21 cellular contexts compared by ENCODE assay signal in the genomic region with DNA sequence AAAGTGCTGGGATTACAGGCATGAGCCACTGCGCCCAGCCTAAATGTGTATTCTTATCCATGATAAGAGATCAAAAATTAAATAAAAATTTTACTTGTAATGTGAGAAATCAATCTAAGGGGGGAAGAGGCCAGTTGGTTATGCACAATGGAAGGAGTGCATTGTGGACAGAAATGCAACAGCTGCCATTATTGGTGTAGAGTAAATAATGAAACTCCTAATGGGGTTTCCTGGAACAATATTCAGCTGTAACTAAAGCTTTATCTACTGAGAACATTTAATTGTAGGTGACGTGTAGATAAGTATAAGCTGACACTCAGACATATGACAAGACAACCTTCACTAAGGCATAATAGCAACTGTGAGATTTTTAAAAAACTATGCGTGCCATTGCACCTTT.
A peak's percentile ranks its signal among the peaks of the same experiment; 100 is the strongest.
DNase-seq lines count a peak whose midpoint lies in the region; ATAC-seq and TF ChIP-seq lines count a peak whose summit lies in the region.
"Had no signal": no experiment of that assay in that cellular context is flagged by ENCODE, and none has a peak within 500 bp of the region (broad histone marks: within the 10 kb centered on the region; RNA-seq: fewer than 3 reads in every experiment).

No MANE protein-coding gene starts in this region.

- no peak overlapping the region for H3K4me3 ChIP-seq in mucosa of descending colon
- no peak overlapping the region for H3K4me3 ChIP-seq in upper lobe of left lung

- no peak for TF ChIP-seq EP300 in upper lobe of left lung (IDR thresholded peaks at IDR 0.05)

- no peak for TF ChIP-seq CTCF in mucosa of descending colon (IDR thresholded peaks at IDR 0.05)
- no peak for TF ChIP-seq CTCF in upper lobe of left lung (IDR thresholded peaks at IDR 0.05)

- no peak for TF ChIP-seq POLR2A in upper lobe of left lung (IDR thresholded peaks at IDR 0.05)

- DNase-seq in DMS153 (lab: John Stamatoyannopoulos, UW) (peak; percentile 89), DMS153 treated with DMSO at 0.1 percent for 48 hours (lab: John Stamatoyannopoulos, UW; ENCODE audit: unreplicated experiment) (no peak), NCI-H146 treated with DMSO at 0.1 percent for 48 hours (lab: John Stamatoyannopoulos, UW; ENCODE audit: unreplicated experiment) (peak; percentile 83), NCI-H748 treated with DMSO at 0.1 percent for 48 hours (lab: John Stamatoyannopoulos, UW) (peak; percentile 60), mucosa of descending colon (no peak), upper lobe of left lung (no peak), NCI-H128 (lab: John Stamatoyannopoulos, UW; ENCODE audit: unreplicated experiment) (no peak)
- DNase-seq: BE2C; CD4-positive, alpha-beta T cell; DMS79; HFFc6; NCI-H1694; NCI-H2171 treated with DMSO at 0.1 percent for 48 hours; NCI-H524; OCI-M1; SHP77 treated with DMSO at 0.1 percent for 48 hours; T-helper 1 cell had no signal

- intact Hi-C loops in mucosa of descending colon (cut with DNase I, micrococcal nuclease): no loop called here

- 86 to 94% methylated on average over 3 of the region's 3 CpGs for WGBS in upper lobe of left lung, 2 donors

- no peaks in the 10 kb centered on the region for H3K9me3 ChIP-seq in mucosa of descending colon
- no peaks in the 10 kb centered on the region for H3K9me3 ChIP-seq in upper lobe of left lung
- H3K9me3 ChIP-seq: BE2C had no signal

- H3K4me1 ChIP-seq in mucosa of descending colon (ENCODE audit: low read depth) (peaks cover 3% of the 10 kb centered on the region), upper lobe of left lung (no peaks in the 10 kb centered on the region)
- H3K4me1 ChIP-seq: BE2C had no signal

- H3K36me3 ChIP-seq in mucosa of descending colon (ENCODE audit: low read depth) (no peaks in the 10 kb centered on the region), upper lobe of left lung (peaks cover 0 to 3% (median 0%) of the 10 kb centered on the region in 4 donors)
- H3K36me3 ChIP-seq: BE2C had no signal

- ATAC-seq in mucosa of descending colon (peak; percentile 51), upper lobe of left lung (ENCODE audit: low FRiP score in 2 of 2) (no peak), GM21367 (IDR thresholded peaks at IDR 0.05; ENCODE audit: unreplicated experiment) (no peak)
- ATAC-seq: SK-N-SH treated with all-trans-retinoic acid at 6 μM for 48 hours had no signal

- no peaks in the 10 kb centered on the region for H3K27me3 ChIP-seq in upper lobe of left lung
- H3K27me3 ChIP-seq: BE2C had no signal

- no peak overlapping the region for H3K27ac ChIP-seq in upper lobe of left lung
- H3K27ac ChIP-seq: 22Rv1, KMS-11 had no signal

Comparison
In these comparisons a context has a peak if more than half of its experiments do, and no peak if none do; other contexts are left out.
1. DNase-seq: peak in DMS153 (single experiment), NCI-H146 treated with DMSO at 0.1 percent for 48 hours (single experiment) and NCI-H748 treated with DMSO at 0.1 percent for 48 hours (single experiment); none in DMS153 treated with DMSO at 0.1 percent for 48 hours (single experiment), mucosa of descending colon (0 of 3), upper lobe of left lung (0 of 2) and NCI-H128 (single experiment).